Comparison of ENCODE assay signal across 8 cellular contexts in genomic region chr11:63917685-63918523, GRCh38. TPM values are rescaled to one million over a fixed set of nuclear protein-coding genes. Genes with fewer than 3 reads are reported as not detected.
A peak's percentile ranks its signal among the peaks of the same experiment; 100 is the strongest.
DNase-seq lines count a peak whose midpoint lies in the region; ATAC-seq, FAIRE-seq and TF ChIP-seq lines count a peak whose summit lies in the region.

No MANE protein-coding gene starts in this region.

- H3K79me2 ChIP-seq in neural cell (replicated peaks; ENCODE audit: insufficient read depth, low read length) = peaks cover 24% of the 10 kb centered on the region

- H3K36me3 ChIP-seq in neural cell (ENCODE audit: insufficient read depth, low read length) = peaks cover 6% of the 10 kb centered on the region

- no peaks in the 10 kb centered on the region for H3K27me3 ChIP-seq in neural cell (ENCODE audit: insufficient read depth, low read depth, low read length)

- no peak for ATAC-seq in HG03439 (IDR thresholded peaks at IDR 0.05; ENCODE audit: unreplicated experiment)

- peak overlapping the region; percentile 45 for H2AFZ ChIP-seq in neural cell (ENCODE audit: low read depth, low read length)

- TF ChIP-seq CTCF in fibroblast of pulmonary artery (IDR thresholded peaks at IDR 0.05; ENCODE audit: low read length, missing control alignments) (no peak), neural cell (IDR thresholded peaks at IDR 0.05; ENCODE audit: poor library complexity, severe bottlenecking) (no peak)

- H3K4me3 ChIP-seq in fibroblast of pulmonary artery (replicated peaks; ENCODE audit: low read depth, low read length) (peak overlapping the region; percentile 52), neural cell (ENCODE audit: low read length) (peak overlapping the region; percentile 98)

- peak overlapping the region; percentile 93 for H3K27ac ChIP-seq in neural cell (ENCODE audit: low read length)

- DNase-seq in NCI-H1436 (lab: John Stamatoyannopoulos, UW) = peak; percentile 24
- DNase-seq in NCI-H1436 treated with DMSO at 0.1 percent for 48 hours (lab: John Stamatoyannopoulos, UW) = no peak
- peak; percentile 47 for DNase-seq in NCI-H460 (ENCODE audit: extremely low read depth, low read depth)
- peak; percentile 40 to 57 for DNase-seq in activated T-cell treated with anti-CD3 and anti-CD28 coated beads, Interleukin-2, amount 50 U/mL, for 48 hours
- peak; percentile 17 for DNase-seq in fibroblast of pulmonary artery (ENCODE audit: low read depth)
- DNase-seq in urothelium cell line (ENCODE audit: low spot score) = no peak

- H3F3A ChIP-seq in neural cell (ENCODE audit: insufficient read depth, low read length, poor library complexity, severe bottlenecking) = no peaks in the 10 kb centered on the region

- no peak for TF ChIP-seq RAD21 in neural cell (conservative IDR thresholded peaks at IDR 0.05)

- FAIRE-seq in urothelium cell line (lab: Jason Lieb, UNC) = no peak

- no peaks in the 10 kb centered on the region for H3K9me3 ChIP-seq in neural cell (ENCODE audit: low read length)

- peak overlapping the region; percentile 90 for H3K9ac ChIP-seq in neural cell (ENCODE audit: low read length)

- H4K20me1 ChIP-seq in neural cell (ENCODE audit: insufficient read depth) = peaks cover 7% of the 10 kb centered on the region

- H3K9me2 ChIP-seq in neural cell (ENCODE audit: insufficient read depth, low read length) = no peaks in the 10 kb centered on the region

- TF ChIP-seq EP300 in neural cell (conservative IDR thresholded peaks at IDR 0.05; ENCODE audit: poor library complexity, severe bottlenecking) = peak; percentile 31

- H3K4me2 ChIP-seq in neural cell (ENCODE audit: low read length) = peak overlapping the region; percentile 99

TF ChIP-seq in neural cell, 6 proteins besides CTCF, POLR2A, EP300 and RAD21:
- peak; percentile 65 for TF ChIP-seq POLR2AphosphoS5 (IDR thresholded peaks at IDR 0.05)
- no peak for TF ChIP-seq EZH2 (IDR thresholded peaks at IDR 0.05; ENCODE audit: borderline replicate concordance, insufficient read depth, low read length, poor library complexity, severe bottlenecking)
- peak; percentile 68 for TF ChIP-seq TAF1 (IDR thresholded peaks at IDR 0.05; ENCODE audit: low read depth)
- TF ChIP-seq SMC3 (conservative IDR thresholded peaks at IDR 0.05; ENCODE audit: poor library complexity) = peak; percentile 23
- peak; percentile 17 for TF ChIP-seq REST (IDR thresholded peaks at IDR 0.05; ENCODE audit: borderline replicate concordance)
- peak; percentile 46 for TF ChIP-seq MXI1 (conservative IDR thresholded peaks at IDR 0.05; ENCODE audit: poor library complexity, severe bottlenecking)

RNA-seq across cellular contexts. Expression of gene RCOR2, which starts 0.9 kb away (rescaled TPM):
- 4.2 and 4.5 TPM in 2 replicates for total RNA-seq in NCI-H460 (2014; rRNA removed; shearing (Covaris generic))
- polyA plus RNA-seq in NCI-H460 (2014; cell fraction: nucleus; rRNA removed) = 2.4 TPM in 2 replicates
- polyA plus RNA-seq in neural cell = 41.5 and 51.0 TPM in 2 replicates
- polyA minus RNA-seq in neural cell = 40.3 and 41.1 TPM in 2 replicates

RNA-seq across cellular contexts. Expression of gene NAA40, which starts 20.9 kb away (rescaled TPM):
- total RNA-seq in NCI-H460 (2014; rRNA removed; shearing (Covaris generic)) = 4.7 and 5.3 TPM in 2 replicates
- polyA plus RNA-seq in NCI-H460 (2014; cell fraction: nucleus; rRNA removed) = 23.3 and 29.0 TPM in 2 replicates
- polyA plus RNA-seq in neural cell = 53.6 and 66.7 TPM in 2 replicates
- polyA minus RNA-seq in neural cell = 36.3 and 37.3 TPM in 2 replicates

RNA-seq across cellular contexts. Expression of gene COX8A, which starts 56.5 kb away (rescaled TPM):
- total RNA-seq in NCI-H460 (2014; rRNA removed; shearing (Covaris generic)) = 418 and 605 TPM in 2 replicates
- 327 and 528 TPM in 2 replicates for polyA plus RNA-seq in NCI-H460 (2014; cell fraction: nucleus; rRNA removed)
- 861 and 863 TPM in 2 replicates for polyA plus RNA-seq in neural cell
- 201 and 218 TPM in 2 replicates for polyA minus RNA-seq in neural cell

Comparison
In these comparisons a context has a peak if more than half of its experiments do, and no peak if none do; other contexts are left out.
1. DNase-seq: peak in NCI-H1436 (single experiment), NCI-H460 (single experiment), activated T-cell treated with anti-CD3 and anti-CD28 coated beads, Interleukin-2, amount 50 U/mL, for 48 hours (2 of 2) and fibroblast of pulmonary artery (single experiment); none in NCI-H1436 treated with DMSO at 0.1 percent for 48 hours (single experiment) and urothelium cell line (single experiment).